In the genomic region with DNA sequence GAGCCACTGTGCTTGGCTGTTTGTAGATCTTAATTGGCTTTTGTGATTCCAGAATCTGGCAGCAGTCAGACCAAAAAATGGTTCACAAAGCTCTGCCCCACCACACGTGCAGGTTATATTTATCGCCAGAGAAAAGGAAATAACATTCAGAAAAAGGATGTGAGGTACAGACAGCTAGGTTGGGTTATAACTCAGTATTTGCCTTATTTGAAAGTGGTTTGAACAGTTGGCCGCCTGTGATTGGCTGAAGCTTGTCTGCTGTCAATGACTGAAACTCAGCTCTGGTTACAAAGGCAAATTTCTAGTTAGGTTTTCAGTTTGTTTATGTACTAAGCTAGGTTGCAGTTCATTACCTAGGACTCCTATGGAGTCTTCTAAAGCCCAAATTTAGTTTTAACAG, we compare ENCODE assay signal across 1 cellular context.
TF ChIP-seq lines count a peak whose summit lies in the region.

No MANE protein-coding gene starts in this region.

TF ChIP-seq in WTC11, 78 proteins besides CTCF, POLR2A, EP300 and RAD21 (continued from another document):
- TF ChIP-seq, protein P1, sequence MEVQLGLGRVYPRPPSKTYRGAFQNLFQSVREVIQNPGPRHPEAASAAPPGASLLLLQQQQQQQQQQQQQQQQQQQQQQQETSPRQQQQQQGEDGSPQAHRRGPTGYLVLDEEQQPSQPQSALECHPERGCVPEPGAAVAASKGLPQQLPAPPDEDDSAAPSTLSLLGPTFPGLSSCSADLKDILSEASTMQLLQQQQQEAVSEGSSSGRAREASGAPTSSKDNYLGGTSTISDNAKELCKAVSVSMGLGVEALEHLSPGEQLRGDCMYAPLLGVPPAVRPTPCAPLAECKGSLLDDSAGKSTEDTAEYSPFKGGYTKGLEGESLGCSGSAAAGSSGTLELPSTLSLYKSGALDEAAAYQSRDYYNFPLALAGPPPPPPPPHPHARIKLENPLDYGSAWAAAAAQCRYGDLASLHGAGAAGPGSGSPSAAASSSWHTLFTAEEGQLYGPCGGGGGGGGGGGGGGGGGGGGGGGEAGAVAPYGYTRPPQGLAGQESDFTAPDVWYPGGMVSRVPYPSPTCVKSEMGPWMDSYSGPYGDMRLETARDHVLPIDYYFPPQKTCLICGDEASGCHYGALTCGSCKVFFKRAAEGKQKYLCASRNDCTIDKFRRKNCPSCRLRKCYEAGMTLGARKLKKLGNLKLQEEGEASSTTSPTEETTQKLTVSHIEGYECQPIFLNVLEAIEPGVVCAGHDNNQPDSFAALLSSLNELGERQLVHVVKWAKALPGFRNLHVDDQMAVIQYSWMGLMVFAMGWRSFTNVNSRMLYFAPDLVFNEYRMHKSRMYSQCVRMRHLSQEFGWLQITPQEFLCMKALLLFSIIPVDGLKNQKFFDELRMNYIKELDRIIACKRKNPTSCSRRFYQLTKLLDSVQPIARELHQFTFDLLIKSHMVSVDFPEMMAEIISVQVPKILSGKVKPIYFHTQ (CRISPR knock-in tag; IDR thresholded peaks at IDR 0.05), result no peak
- TF ChIP-seq, protein P2, sequence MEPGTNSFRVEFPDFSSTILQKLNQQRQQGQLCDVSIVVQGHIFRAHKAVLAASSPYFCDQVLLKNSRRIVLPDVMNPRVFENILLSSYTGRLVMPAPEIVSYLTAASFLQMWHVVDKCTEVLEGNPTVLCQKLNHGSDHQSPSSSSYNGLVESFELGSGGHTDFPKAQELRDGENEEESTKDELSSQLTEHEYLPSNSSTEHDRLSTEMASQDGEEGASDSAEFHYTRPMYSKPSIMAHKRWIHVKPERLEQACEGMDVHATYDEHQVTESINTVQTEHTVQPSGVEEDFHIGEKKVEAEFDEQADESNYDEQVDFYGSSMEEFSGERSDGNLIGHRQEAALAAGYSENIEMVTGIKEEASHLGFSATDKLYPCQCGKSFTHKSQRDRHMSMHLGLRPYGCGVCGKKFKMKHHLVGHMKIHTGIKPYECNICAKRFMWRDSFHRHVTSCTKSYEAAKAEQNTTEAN (CRISPR knock-in tag; IDR thresholded peaks at IDR 0.05), result no peak
- TF ChIP-seq ZNF138 (CRISPR knock-in tag; conservative IDR thresholded peaks at IDR 0.05), result no peak
- TF ChIP-seq, protein P3, sequence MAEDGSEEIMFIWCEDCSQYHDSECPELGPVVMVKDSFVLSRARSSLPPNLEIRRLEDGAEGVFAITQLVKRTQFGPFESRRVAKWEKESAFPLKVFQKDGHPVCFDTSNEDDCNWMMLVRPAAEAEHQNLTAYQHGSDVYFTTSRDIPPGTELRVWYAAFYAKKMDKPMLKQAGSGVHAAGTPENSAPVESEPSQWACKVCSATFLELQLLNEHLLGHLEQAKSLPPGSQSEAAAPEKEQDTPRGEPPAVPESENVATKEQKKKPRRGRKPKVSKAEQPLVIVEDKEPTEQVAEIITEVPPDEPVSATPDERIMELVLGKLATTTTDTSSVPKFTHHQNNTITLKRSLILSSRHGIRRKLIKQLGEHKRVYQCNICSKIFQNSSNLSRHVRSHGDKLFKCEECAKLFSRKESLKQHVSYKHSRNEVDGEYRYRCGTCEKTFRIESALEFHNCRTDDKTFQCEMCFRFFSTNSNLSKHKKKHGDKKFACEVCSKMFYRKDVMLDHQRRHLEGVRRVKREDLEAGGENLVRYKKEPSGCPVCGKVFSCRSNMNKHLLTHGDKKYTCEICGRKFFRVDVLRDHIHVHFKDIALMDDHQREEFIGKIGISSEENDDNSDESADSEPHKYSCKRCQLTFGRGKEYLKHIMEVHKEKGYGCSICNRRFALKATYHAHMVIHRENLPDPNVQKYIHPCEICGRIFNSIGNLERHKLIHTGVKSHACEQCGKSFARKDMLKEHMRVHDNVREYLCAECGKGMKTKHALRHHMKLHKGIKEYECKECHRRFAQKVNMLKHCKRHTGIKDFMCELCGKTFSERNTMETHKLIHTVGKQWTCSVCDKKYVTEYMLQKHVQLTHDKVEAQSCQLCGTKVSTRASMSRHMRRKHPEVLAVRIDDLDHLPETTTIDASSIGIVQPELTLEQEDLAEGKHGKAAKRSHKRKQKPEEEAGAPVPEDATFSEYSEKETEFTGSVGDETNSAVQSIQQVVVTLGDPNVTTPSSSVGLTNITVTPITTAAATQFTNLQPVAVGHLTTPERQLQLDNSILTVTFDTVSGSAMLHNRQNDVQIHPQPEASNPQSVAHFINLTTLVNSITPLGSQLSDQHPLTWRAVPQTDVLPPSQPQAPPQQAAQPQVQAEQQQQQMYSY (CRISPR knock-in tag; IDR thresholded peaks at IDR 0.05), result no peak
- no peak for TF ChIP-seq MYBL2 (CRISPR knock-in tag; IDR thresholded peaks at IDR 0.05)
